ENCODE assay signal across 1 cellular context in the genomic region with DNA sequence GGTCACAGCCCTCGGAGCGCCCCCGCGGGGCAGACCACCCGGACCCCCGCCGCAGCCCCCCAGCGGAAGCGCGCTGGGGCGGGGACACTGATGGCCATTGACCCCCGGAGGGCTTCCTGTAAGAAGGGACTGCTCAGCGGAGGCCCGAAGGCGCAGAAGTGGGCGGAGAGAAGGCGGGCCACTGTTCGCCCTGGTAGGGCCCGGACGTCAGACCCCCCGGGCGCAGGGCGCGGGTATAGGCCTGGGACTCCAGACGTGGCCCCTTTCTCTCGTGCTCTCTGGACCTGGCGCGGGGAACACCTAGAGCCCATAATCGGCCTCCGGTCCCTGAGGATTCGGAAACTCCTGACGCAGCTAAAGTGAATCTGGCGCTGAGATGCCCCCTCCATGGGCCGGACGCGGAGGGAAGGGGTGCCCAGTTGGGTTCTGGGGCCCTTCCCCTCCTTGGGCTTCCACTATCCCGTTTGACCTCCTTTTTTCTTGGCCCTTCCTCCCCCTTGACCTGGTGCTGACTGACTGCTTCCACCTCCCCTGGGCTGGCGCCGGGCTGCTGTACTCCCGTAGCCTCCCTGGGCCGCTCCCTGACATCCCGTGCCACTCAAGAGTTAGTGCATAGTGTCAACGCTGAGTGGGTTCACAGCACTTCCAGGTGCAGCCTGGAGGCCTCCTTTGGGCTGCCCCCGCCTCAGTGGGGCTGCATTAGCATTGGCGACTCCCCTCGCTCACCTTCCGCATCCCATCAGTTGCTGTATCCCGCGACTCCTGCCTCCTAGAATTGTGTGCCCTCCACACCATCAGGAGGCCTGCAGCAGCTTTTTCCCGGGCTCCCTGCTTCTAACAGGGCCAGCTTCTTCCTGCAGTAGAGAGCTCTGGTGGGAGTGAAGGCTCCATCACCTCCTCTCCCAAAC.
TF ChIP-seq lines count a peak whose summit lies in the region.

No MANE protein-coding gene starts in this region.

TF ChIP-seq in SK-N-SH treated with all-trans-retinoic acid at 6 μM for 48 hours, 23 proteins besides CTCF, POLR2A, EP300 and RAD21 (continued from another document):
- TF ChIP-seq, protein P1, sequence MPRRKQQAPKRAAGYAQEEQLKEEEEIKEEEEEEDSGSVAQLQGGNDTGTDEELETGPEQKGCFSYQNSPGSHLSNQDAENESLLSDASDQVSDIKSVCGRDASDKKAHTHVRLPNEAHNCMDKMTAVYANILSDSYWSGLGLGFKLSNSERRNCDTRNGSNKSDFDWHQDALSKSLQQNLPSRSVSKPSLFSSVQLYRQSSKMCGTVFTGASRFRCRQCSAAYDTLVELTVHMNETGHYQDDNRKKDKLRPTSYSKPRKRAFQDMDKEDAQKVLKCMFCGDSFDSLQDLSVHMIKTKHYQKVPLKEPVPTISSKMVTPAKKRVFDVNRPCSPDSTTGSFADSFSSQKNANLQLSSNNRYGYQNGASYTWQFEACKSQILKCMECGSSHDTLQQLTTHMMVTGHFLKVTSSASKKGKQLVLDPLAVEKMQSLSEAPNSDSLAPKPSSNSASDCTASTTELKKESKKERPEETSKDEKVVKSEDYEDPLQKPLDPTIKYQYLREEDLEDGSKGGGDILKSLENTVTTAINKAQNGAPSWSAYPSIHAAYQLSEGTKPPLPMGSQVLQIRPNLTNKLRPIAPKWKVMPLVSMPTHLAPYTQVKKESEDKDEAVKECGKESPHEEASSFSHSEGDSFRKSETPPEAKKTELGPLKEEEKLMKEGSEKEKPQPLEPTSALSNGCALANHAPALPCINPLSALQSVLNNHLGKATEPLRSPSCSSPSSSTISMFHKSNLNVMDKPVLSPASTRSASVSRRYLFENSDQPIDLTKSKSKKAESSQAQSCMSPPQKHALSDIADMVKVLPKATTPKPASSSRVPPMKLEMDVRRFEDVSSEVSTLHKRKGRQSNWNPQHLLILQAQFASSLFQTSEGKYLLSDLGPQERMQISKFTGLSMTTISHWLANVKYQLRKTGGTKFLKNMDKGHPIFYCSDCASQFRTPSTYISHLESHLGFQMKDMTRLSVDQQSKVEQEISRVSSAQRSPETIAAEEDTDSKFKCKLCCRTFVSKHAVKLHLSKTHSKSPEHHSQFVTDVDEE (CRISPR knock-in tag; IDR thresholded peaks at IDR 0.05) = no peak
- TF ChIP-seq ZNF70 (CRISPR knock-in tag; IDR thresholded peaks at IDR 0.05) = no peak
- TF ChIP-seq ZNF8 (CRISPR knock-in tag; IDR thresholded peaks at IDR 0.05) = no peak
- TF ChIP-seq ESRRG (CRISPR knock-in tag; IDR thresholded peaks at IDR 0.05) = no peak
- no peak for TF ChIP-seq RARB (CRISPR knock-in tag; IDR thresholded peaks at IDR 0.05)
